Comparison of ENCODE assay signal across 20 cellular contexts in the genomic region with DNA sequence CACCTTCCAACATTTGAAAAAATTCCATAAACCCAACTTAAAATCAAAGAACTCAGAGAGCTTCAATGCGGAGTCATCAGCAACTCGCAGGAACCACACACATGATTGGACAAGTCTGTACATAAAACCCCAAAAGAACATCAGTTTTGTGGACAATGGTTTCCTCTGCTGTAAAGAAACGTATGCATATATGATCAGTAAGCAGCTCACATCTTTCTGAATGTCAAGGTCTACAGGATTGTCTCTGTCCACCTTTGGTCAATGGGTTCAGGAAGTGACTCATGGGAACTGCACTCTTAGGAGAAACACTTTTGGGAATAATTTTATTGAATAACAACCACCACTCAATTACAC. TPM values are rescaled to one million over a fixed set of nuclear protein-coding genes. Genes with fewer than 3 reads are reported as not detected.
DNase-seq lines count a peak whose midpoint lies in the region; ATAC-seq, FAIRE-seq and TF ChIP-seq lines count a peak whose summit lies in the region.
"Had no signal": no experiment of that assay in that cellular context is flagged by ENCODE, and none has a peak within 500 bp of the region (broad histone marks: within the 10 kb centered on the region; RNA-seq: fewer than 3 reads in every experiment).

No MANE protein-coding gene starts in this region.

- no peak overlapping the region for H3K4me3 ChIP-seq in bronchial epithelial cell (ENCODE audit: low read depth, low read length)
- H3K4me3 ChIP-seq in naive thymus-derived CD4-positive, alpha-beta T cell (ENCODE audit: low read length), result no peak overlapping the region

- no peak for TF ChIP-seq CTCF in bronchial epithelial cell (IDR thresholded peaks at IDR 0.05; ENCODE audit: insufficient read depth, low read length, severe bottlenecking)
- no peak for TF ChIP-seq CTCF in HFFc6 (IDR thresholded peaks at IDR 0.05)

- no peaks in the 10 kb centered on the region for H3K9me3 ChIP-seq in naive thymus-derived CD4-positive, alpha-beta T cell (ENCODE audit: control insufficient read depth in 2 of 3, low read length in 3 of 3)

- H3K4me3 Mint-ChIP-seq in activated naive CD4-positive, alpha-beta T cell treated with anti-CD3 and anti-CD28 coated beads, Interleukin-2, amount 50 U/mL, for 24 hours, result no peak overlapping the region
- no peak overlapping the region for H3K4me3 Mint-ChIP-seq in naive thymus-derived CD4-positive, alpha-beta T cell
- H3K4me3 Mint-ChIP-seq in activated T-helper 1 cell treated with anti-CD3 and anti-CD28 coated beads, Interleukin-12 subunit alpha, Interleukin-12 subunit beta, Interleukin-2, Interleukin-4 antibody, amounts not matched to agents 30 ng/mL and 10 ng/mL and 1 ng/mL, durations not matched to agents 14 hours and 24 hours and 36 hours, result no peak overlapping the region
- H3K4me3 Mint-ChIP-seq in HFFc6, result no peak overlapping the region

- CTCF ChIA-PET in naive thymus-derived CD4-positive, alpha-beta T cell (lab: Charles Lee), result interaction anchor here (0.7 kb wide), 1 partner anchor 40 kb away, joined by 3 read pairs; no protein-coding TSS in a partner anchor

- POLR2A ChIA-PET in naive thymus-derived CD4-positive, alpha-beta T cell (lab: Charles Lee), result no interaction called here

- no peak overlapping the region for H3K27ac ChIP-seq in naive thymus-derived CD4-positive, alpha-beta T cell (ENCODE audit: low read depth, low read length)
- H3K27ac ChIP-seq: C4-2B had no signal

- H3K4me1 Mint-ChIP-seq in activated naive CD4-positive, alpha-beta T cell treated with anti-CD3 and anti-CD28 coated beads, Interleukin-2, amount 50 U/mL, for 24 hours, result no peaks in the 10 kb centered on the region
- peaks cover 0 to 5% (median 0%) of the 10 kb centered on the region in 7 donors for H3K4me1 Mint-ChIP-seq in naive thymus-derived CD4-positive, alpha-beta T cell
- H3K4me1 Mint-ChIP-seq in activated T-helper 1 cell treated with anti-CD3 and anti-CD28 coated beads, Interleukin-12 subunit alpha, Interleukin-12 subunit beta, Interleukin-2, Interleukin-4 antibody, amounts not matched to agents 30 ng/mL and 10 ng/mL and 1 ng/mL, durations not matched to agents 14 hours and 24 hours and 36 hours (ENCODE audit: low read depth), result no peaks in the 10 kb centered on the region
- H3K4me1 Mint-ChIP-seq in HFFc6 (ENCODE audit: low read depth), result peaks cover 14% of the 10 kb centered on the region

- H3K4me1 ChIP-seq in naive thymus-derived CD4-positive, alpha-beta T cell (ENCODE audit: control insufficient read depth in 2 of 2, insufficient read depth in 2 of 2, low read length in 2 of 2), result no peaks in the 10 kb centered on the region

- no peaks in the 10 kb centered on the region for H3K27me3 Mint-ChIP-seq in activated naive CD4-positive, alpha-beta T cell treated with anti-CD3 and anti-CD28 coated beads, Interleukin-2, amount 50 U/mL, for 24 hours
- no peaks in the 10 kb centered on the region for H3K27me3 Mint-ChIP-seq in naive thymus-derived CD4-positive, alpha-beta T cell
- H3K27me3 Mint-ChIP-seq in activated T-helper 1 cell treated with anti-CD3 and anti-CD28 coated beads, Interleukin-12 subunit alpha, Interleukin-12 subunit beta, Interleukin-2, Interleukin-4 antibody, amounts not matched to agents 30 ng/mL and 10 ng/mL and 1 ng/mL, durations not matched to agents 14 hours and 24 hours and 36 hours (ENCODE audit: insufficient read depth), result no peaks in the 10 kb centered on the region
- H3K27me3 Mint-ChIP-seq in HFFc6 (ENCODE audit: insufficient read depth), result peaks cover 18% of the 10 kb centered on the region

- H3K36me3 Mint-ChIP-seq in activated naive CD4-positive, alpha-beta T cell treated with anti-CD3 and anti-CD28 coated beads, Interleukin-2, amount 50 U/mL, for 24 hours, result peaks cover 16% of the 10 kb centered on the region
- H3K36me3 Mint-ChIP-seq in activated naive CD4-positive, alpha-beta T cell treated with anti-CD3 and anti-CD28 coated beads, Interleukin-2, amount 50 U/mL, for 72 hours, result peaks cover 6 to 19% of the 10 kb centered on the region in 2 donors
- peaks cover 8 to 47% (median 29%) of the 10 kb centered on the region in 5 donors for H3K36me3 Mint-ChIP-seq in naive thymus-derived CD4-positive, alpha-beta T cell
- peaks cover 16% of the 10 kb centered on the region for H3K36me3 Mint-ChIP-seq in activated T-helper 1 cell treated with anti-CD3 and anti-CD28 coated beads, Interleukin-12 subunit alpha, Interleukin-12 subunit beta, Interleukin-2, Interleukin-4 antibody, amounts not matched to agents 30 ng/mL and 10 ng/mL and 1 ng/mL, durations not matched to agents 14 hours and 24 hours and 36 hours (ENCODE audit: low read depth)
- H3K36me3 Mint-ChIP-seq in HFFc6 (ENCODE audit: low read depth), result no peaks in the 10 kb centered on the region

- intact Hi-C loops in naive thymus-derived CD4-positive, alpha-beta T cell (cut with micrococcal nuclease), result no loop called here
- intact Hi-C loops in activated T-helper 1 cell treated with anti-CD3 and anti-CD28 coated beads, Interleukin-12 subunit alpha, Interleukin-12 subunit beta, Interleukin-2, Interleukin-4 antibody, amounts not matched to agents 30 ng/mL and 10 ng/mL and 1 ng/mL, durations not matched to agents 14 hours and 24 hours and 36 hours (cut with micrococcal nuclease), result no loop called here

- peak; percentile 50 for FAIRE-seq in bronchial epithelial cell (lab: Jason Lieb, UNC)
- FAIRE-seq: A204.1, HTR-8/SVneo had no signal

- ATAC-seq in activated naive CD4-positive, alpha-beta T cell treated with anti-CD3 and anti-CD28 coated beads, Interleukin-2, amount 50 U/mL, for 72 hours, result no peak
- ATAC-seq in naive thymus-derived CD4-positive, alpha-beta T cell, result no peak
- ATAC-seq: PC-3 had no signal

- H3K27ac Mint-ChIP-seq in activated naive CD4-positive, alpha-beta T cell treated with anti-CD3 and anti-CD28 coated beads, Interleukin-2, amount 50 U/mL, for 24 hours, result peak overlapping the region; percentile 25
- peak overlapping the region in 1 of 2 donors; percentile 3 for H3K27ac Mint-ChIP-seq in activated naive CD4-positive, alpha-beta T cell treated with anti-CD3 and anti-CD28 coated beads, Interleukin-2, amount 50 U/mL, for 72 hours
- H3K27ac Mint-ChIP-seq in naive thymus-derived CD4-positive, alpha-beta T cell, result peak overlapping the region in 5 of 9 donors; percentile 26 to 66 (median 56)
- H3K27ac Mint-ChIP-seq in activated T-helper 1 cell treated with anti-CD3 and anti-CD28 coated beads, Interleukin-12 subunit alpha, Interleukin-12 subunit beta, Interleukin-2, Interleukin-4 antibody, amounts not matched to agents 30 ng/mL and 10 ng/mL and 1 ng/mL, durations not matched to agents 14 hours and 24 hours and 36 hours, result no peak overlapping the region
- H3K27ac Mint-ChIP-seq in HFFc6, result no peak overlapping the region

- H3K36me3 ChIP-seq in bronchial epithelial cell (ENCODE audit: control insufficient read depth, insufficient read depth, low read length), result peaks cover 3% of the 10 kb centered on the region
- H3K36me3 ChIP-seq in naive thymus-derived CD4-positive, alpha-beta T cell (ENCODE audit: control insufficient read depth in 2 of 3, insufficient read depth in 3 of 3, low read length in 3 of 3), result peaks cover 0 to 41% (median 14%) of the 10 kb centered on the region in 3 experiments

- no peak for DNase-seq in activated naive CD4-positive, alpha-beta T cell treated with anti-CD3 and anti-CD28 coated beads, Interleukin-2, amount 50 U/mL, for 72 hours (ENCODE audit: low spot score in 2 of 2)
- DNase-seq in M059J (ENCODE audit: low read depth) (peak; percentile 19), bronchial epithelial cell (ENCODE audit: low read depth) (peak; percentile 79), OCI-M1 (lab: John Stamatoyannopoulos, UW) (no peak), HFFc6 (no peak)
- DNase-seq in naive thymus-derived CD4-positive, alpha-beta T cell, result no peak
- no peak for DNase-seq in activated T-helper 1 cell treated with anti-CD3 and anti-CD28 coated beads, Interleukin-12 subunit alpha, Interleukin-12 subunit beta, Interleukin-2, Interleukin-4 antibody, amounts not matched to agents 30 ng/mL and 10 ng/mL and 1 ng/mL, durations not matched to agents 14 hours and 24 hours and 36 hours (ENCODE audit: low spot score)
- DNase-seq: EL, NCI-H1417, NCI-H187, NCI-H2107, NCI-H446 treated with DMSO at 0.1 percent for 48 hours, NCI-H526 treated with DMSO at 0.1 percent for 48 hours, PC-3, RPMI8226, SIG-M5 had no signal

- H3K27me3 ChIP-seq in bronchial epithelial cell (ENCODE audit: control insufficient read depth, insufficient read depth, low read length), result no peaks in the 10 kb centered on the region
- no peaks in the 10 kb centered on the region for H3K27me3 ChIP-seq in naive thymus-derived CD4-positive, alpha-beta T cell (ENCODE audit: control insufficient read depth in 2 of 2, insufficient read depth in 2 of 2, low read length in 2 of 2)

- H3K9me3 Mint-ChIP-seq in activated naive CD4-positive, alpha-beta T cell treated with anti-CD3 and anti-CD28 coated beads, Interleukin-2, amount 50 U/mL, for 24 hours, result no peaks in the 10 kb centered on the region
- H3K9me3 Mint-ChIP-seq in activated naive CD4-positive, alpha-beta T cell treated with anti-CD3 and anti-CD28 coated beads, Interleukin-2, amount 50 U/mL, for 72 hours, result no peaks in the 10 kb centered on the region
- peaks cover 0 to 4% (median 0%) of the 10 kb centered on the region in 11 donors for H3K9me3 Mint-ChIP-seq in naive thymus-derived CD4-positive, alpha-beta T cell
- H3K9me3 Mint-ChIP-seq in activated T-helper 1 cell treated with anti-CD3 and anti-CD28 coated beads, Interleukin-12 subunit alpha, Interleukin-12 subunit beta, Interleukin-2, Interleukin-4 antibody, amounts not matched to agents 30 ng/mL and 10 ng/mL and 1 ng/mL, durations not matched to agents 14 hours and 24 hours and 36 hours, result no peaks in the 10 kb centered on the region
- no peaks in the 10 kb centered on the region for H3K9me3 Mint-ChIP-seq in HFFc6

RNA-seq across cellular contexts. Expression of gene AFAP1L2, which starts 27.1 kb away (rescaled TPM):
- total RNA-seq in activated naive CD4-positive, alpha-beta T cell treated with anti-CD3 and anti-CD28 coated beads, Interleukin-2, amount 50 U/mL, for 72 hours, result 1 to 10 TPM in 1 of 2 donors, under 1 TPM in 1; 0.98 to 2.7 TPM
- total RNA-seq in M059J (2014; rRNA removed; shearing (Covaris generic)), result 0.44 and 1.7 TPM in 2 replicates
- 6.8 and 10.8 TPM in 2 replicates for total RNA-seq in bronchial epithelial cell
- total RNA-seq in naive thymus-derived CD4-positive, alpha-beta T cell, result 1 to 10 TPM in 3 of 5 experiments, under 1 TPM in 2; 0.56 to 3.0 (median 1.5) TPM
- 1 to 10 TPM in 1 of 2 donors, under 1 TPM in 1; 0.66 to 1.6 TPM for polyA plus RNA-seq in naive thymus-derived CD4-positive, alpha-beta T cell
- total RNA-seq in activated T-helper 1 cell treated with anti-CD3 and anti-CD28 coated beads, Interleukin-12 subunit alpha, Interleukin-12 subunit beta, Interleukin-2, Interleukin-4 antibody, amounts not matched to agents 30 ng/mL and 10 ng/mL and 1 ng/mL, durations not matched to agents 14 hours and 24 hours and 36 hours, result 3.7 and 4.1 TPM in 2 replicates
- total RNA-seq in HFFc6 (2021; fragmentation: NEBNext Ultra II Directional; extraction: Animal tissue kit (Norgen Biotek cat#: 25700)), result under 1 TPM in 2 of 6 experiments, not detected in 4; 0.07 to 0.09 TPM

Comparison
In these comparisons a context has a peak if more than half of its experiments do, and no peak if none do; other contexts are left out.
1. H3K27ac Mint-ChIP-seq: peak in activated naive CD4-positive, alpha-beta T cell treated with anti-CD3 and anti-CD28 coated beads, Interleukin-2, amount 50 U/mL, for 24 hours (single experiment) and naive thymus-derived CD4-positive, alpha-beta T cell (5 of 9); none in activated T-helper 1 cell treated with anti-CD3 and anti-CD28 coated beads, Interleukin-12 subunit alpha, Interleukin-12 subunit beta, Interleukin-2, Interleukin-4 antibody, amounts not matched to agents 30 ng/mL and 10 ng/mL and 1 ng/mL, durations not matched to agents 14 hours and 24 hours and 36 hours (single experiment) and HFFc6 (single experiment).
2. DNase-seq: peak in M059J (single experiment) and bronchial epithelial cell (single experiment); none in activated naive CD4-positive, alpha-beta T cell treated with anti-CD3 and anti-CD28 coated beads, Interleukin-2, amount 50 U/mL, for 72 hours (0 of 2), naive thymus-derived CD4-positive, alpha-beta T cell (0 of 9), OCI-M1 (single experiment), activated T-helper 1 cell treated with anti-CD3 and anti-CD28 coated beads, Interleukin-12 subunit alpha, Interleukin-12 subunit beta, Interleukin-2, Interleukin-4 antibody, amounts not matched to agents 30 ng/mL and 10 ng/mL and 1 ng/mL, durations not matched to agents 14 hours and 24 hours and 36 hours (single experiment) and HFFc6 (single experiment).